In the genomic region with DNA sequence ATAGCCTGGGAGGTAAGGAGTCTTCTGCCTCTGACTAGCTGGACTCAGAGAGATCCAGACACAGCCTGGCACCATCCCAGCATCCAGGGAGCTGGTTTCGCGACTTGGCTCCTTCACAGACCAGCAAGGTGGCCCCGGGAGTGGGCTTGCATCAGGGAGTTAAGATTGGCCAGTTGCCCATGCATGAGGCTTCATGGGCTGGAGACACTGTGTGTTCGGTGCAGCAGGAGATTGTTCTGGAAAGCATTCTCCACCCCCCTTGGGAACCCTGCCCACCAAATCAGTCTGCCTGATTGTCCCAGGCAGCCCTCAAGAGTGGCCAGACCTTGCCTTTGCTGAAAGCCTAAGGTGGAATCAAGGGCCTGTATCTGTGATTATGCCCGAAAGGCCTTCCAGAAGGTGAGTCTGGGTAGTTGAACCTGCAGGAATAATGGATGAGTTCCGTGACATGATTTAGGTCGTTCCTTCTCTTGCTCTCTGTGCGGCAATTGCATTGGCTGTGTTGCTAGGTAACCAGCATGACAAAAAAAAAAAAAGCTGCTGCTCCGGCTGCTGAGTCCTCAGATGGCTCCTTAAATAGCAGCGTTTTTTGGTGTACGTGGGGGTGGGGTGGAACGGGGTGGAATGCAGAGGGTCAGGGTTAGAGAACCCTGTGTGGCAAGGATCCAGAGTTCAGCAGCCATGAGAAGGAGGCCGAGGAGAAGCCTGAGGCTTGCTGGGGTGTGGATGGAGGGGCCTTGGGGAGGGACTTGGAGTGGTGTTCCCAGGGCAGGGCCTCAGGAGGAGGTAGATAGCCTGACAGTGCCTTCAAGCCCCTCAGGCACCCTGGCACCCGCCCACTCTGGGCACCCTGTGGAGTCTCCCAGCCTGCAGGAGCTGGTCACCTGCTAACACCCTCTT, we compare ENCODE assay signal across 9 cellular contexts.
A peak's percentile ranks its signal among the peaks of the same experiment; 100 is the strongest.
DNase-seq lines count a peak whose midpoint lies in the region; ATAC-seq and TF ChIP-seq lines count a peak whose summit lies in the region.
"Had no signal": no experiment of that assay in that cellular context is flagged by ENCODE, and none has a peak within 500 bp of the region (broad histone marks: within the 10 kb centered on the region; RNA-seq: fewer than 3 reads in every experiment).

No MANE protein-coding gene starts in this region.

- H3K27me3 ChIP-seq in A673 (replicated peaks; ENCODE audit: insufficient read depth, low read depth, low read length, poor library complexity): no peaks in the 10 kb centered on the region
- H3K27me3 ChIP-seq in ectodermal cell (ENCODE audit: control insufficient read depth, insufficient read depth, low read length, poor library complexity, severe bottlenecking): no peaks in the 10 kb centered on the region
- H3K27me3 ChIP-seq: BLaER1 had no signal

- H3K9me3 ChIP-seq in A673 (ENCODE audit: low read depth, low read length, poor library complexity, severe bottlenecking) (no peaks in the 10 kb centered on the region), ectodermal cell (ENCODE audit: control insufficient read depth, low read length) (no peaks in the 10 kb centered on the region)
- H3K9me3 ChIP-seq: BLaER1 had no signal

- H3K27ac ChIP-seq in A673 (ENCODE audit: low read depth, low read length, poor library complexity, severe bottlenecking): no peak overlapping the region
- H3K27ac ChIP-seq in ectodermal cell (ENCODE audit: insufficient read depth, low read depth, low read length, poor library complexity, severe bottlenecking): peak overlapping the region; percentile 77
- H3K27ac ChIP-seq: BLaER1 had no signal

- ATAC-seq in HG03039 (IDR thresholded peaks at IDR 0.05; ENCODE audit: unreplicated experiment): no peak

- TF ChIP-seq CTCF in A673 (conservative IDR thresholded peaks at IDR 0.05; ENCODE audit: low read depth, low read length): no peak

- BruUV-seq in A673 (replicated peaks; lab: Mats Ljungman, UMichigan): no TSS peak

- 54 to 55% methylated on average over 14 of the region's 14 CpGs for WGBS in ectodermal cell, 2 experiments

- H3K36me3 ChIP-seq in A673 (ENCODE audit: insufficient read depth, low read length, poor library complexity, severe bottlenecking) (no peaks in the 10 kb centered on the region), ectodermal cell (ENCODE audit: control insufficient read depth, insufficient read depth, low read length) (no peaks in the 10 kb centered on the region)

- H3K4me1 ChIP-seq in A673 (ENCODE audit: insufficient read depth, low read length, poor library complexity, severe bottlenecking) (peaks cover 9% of the 10 kb centered on the region), ectodermal cell (ENCODE audit: control insufficient read depth, insufficient read depth, low read length) (peaks cover 41% of the 10 kb centered on the region)

- intact Hi-C loops in A673 (cut with micrococcal nuclease; ENCODE audit: unreplicated experiment): no loop called here

- POLR2A ChIA-PET in A673 (lab: Charles Lee; ENCODE audit: low non-redundant PET): interaction anchor here (0.5 kb wide), 1 partner anchor 13 kb away, joined by 4 read pairs; no protein-coding TSS in a partner anchor

- H3K4me3 ChIP-seq in A673 (ENCODE audit: low read depth, low read length, poor library complexity, severe bottlenecking): no peak overlapping the region
- no peak overlapping the region for H3K4me3 ChIP-seq in ectodermal cell (ENCODE audit: insufficient read depth, low read depth, low read length)
- H3K4me3 ChIP-seq: BLaER1 had no signal

- peak; percentile 22 for DNase-seq in A673 (ENCODE audit: low spot score)
- DNase-seq in NCI-H187 treated with DMSO at 0.1 percent for 48 hours (lab: John Stamatoyannopoulos, UW): peak; percentile 49
- DNase-seq in midbrain (lab: John Stamatoyannopoulos, UW): peak; percentile 79
- no peak for DNase-seq in NOMO-1 (lab: John Stamatoyannopoulos, UW; ENCODE audit: unreplicated experiment in 2 of 2)
- no peak for DNase-seq in germinal center (ENCODE audit: low spot score)
- no peak for DNase-seq in HPDE6-E6E7 (ENCODE audit: extremely low spot score)

- CTCF ChIA-PET in A673 (lab: Charles Lee): no interaction called here

Comparison
In these comparisons a context has a peak if more than half of its experiments do, and no peak if none do; other contexts are left out.
1. DNase-seq: peak in A673 (single experiment), NCI-H187 treated with DMSO at 0.1 percent for 48 hours (single experiment) and midbrain (single experiment); none in NOMO-1 (0 of 2), germinal center (single experiment) and HPDE6-E6E7 (single experiment).